Comparison of ENCODE assay signal across 18 cellular contexts in genomic region chr5:172264814-172265213, GRCh38. TPM values are rescaled to one million over a fixed set of nuclear protein-coding genes. Genes with fewer than 3 reads are reported as not detected.
A peak's percentile ranks its signal among the peaks of the same experiment; 100 is the strongest.
DNase-seq lines count a peak whose midpoint lies in the region; FAIRE-seq and TF ChIP-seq lines count a peak whose summit lies in the region.
"Had no signal": no experiment of that assay in that cellular context is flagged by ENCODE, and none has a peak within 500 bp of the region (broad histone marks: within the 10 kb centered on the region; RNA-seq: fewer than 3 reads in every experiment).

No MANE protein-coding gene starts in this region.

- no peak overlapping the region for H4K12ac ChIP-seq in trophoblast cell (ENCODE audit: low read depth, low read length)

- no peak overlapping the region for H2BK5ac ChIP-seq in trophoblast cell (ENCODE audit: low read depth, low read length, poor library complexity)

- H3K18ac ChIP-seq in trophoblast cell (ENCODE audit: low read length): no peak overlapping the region

- no peak overlapping the region for H3K27ac ChIP-seq in trophoblast cell (ENCODE audit: low read depth, low read length)
- H3K27ac ChIP-seq: 22Rv1, BLaER1, HL-60 had no signal

- peak overlapping the region in 3 of 5 experiments; percentile 8 to 44 (median 18) for H3K27ac Mint-ChIP-seq in brain

- H4K91ac ChIP-seq in trophoblast cell (ENCODE audit: low read depth, low read length): no peak overlapping the region

- no peak overlapping the region for H2AK5ac ChIP-seq in trophoblast cell (ENCODE audit: low read length)

- H2AFZ ChIP-seq in trophoblast cell (ENCODE audit: insufficient read depth, low read length, poor library complexity): no peak overlapping the region

- peak overlapping the region; percentile 76 for H3K4ac ChIP-seq in trophoblast cell (ENCODE audit: low read depth, low read length)

- DNase-seq in NCI-H1105 treated with DMSO at 0.1 percent for 48 hours (lab: John Stamatoyannopoulos, UW) (peak; percentile 20), NCI-H1105 (lab: John Stamatoyannopoulos, UW) (no peak), GM12891 (ENCODE audit: insufficient read length, low spot score) (no peak), trophoblast cell (no peak), AG08396 (ENCODE audit: low spot score) (no peak), NCI-H2081 treated with DMSO at 0.1 percent for 48 hours (lab: John Stamatoyannopoulos, UW) (no peak)
- DNase-seq: AML-193; Caco-2; CD8-positive, alpha-beta memory T cell; DND-41; GDM1; HCEC 1CT had no signal

- no peak overlapping the region for H3K4me2 ChIP-seq in trophoblast cell (ENCODE audit: low read length)
- H3K4me2 ChIP-seq: BLaER1 had no signal

- no peaks in the 10 kb centered on the region for H3K9me3 ChIP-seq in trophoblast cell (ENCODE audit: insufficient read depth, low read depth, low read length)
- H3K9me3 ChIP-seq: BLaER1, Caco-2 had no signal

- H3K4me1 Mint-ChIP-seq in brain: peaks cover 37% of the 10 kb centered on the region

- no peaks in the 10 kb centered on the region for H3K27me3 ChIP-seq in trophoblast cell (ENCODE audit: insufficient read depth, low read length)
- H3K27me3 ChIP-seq: BLaER1 had no signal

- H3K79me1 ChIP-seq in trophoblast cell (ENCODE audit: low read length): no peaks in the 10 kb centered on the region

- FAIRE-seq in GM12891 (lab: Jason Lieb, UNC): peak; percentile 58
- FAIRE-seq: GM19239 had no signal

- H3K4me1 ChIP-seq in trophoblast cell (ENCODE audit: control insufficient read depth in 1 of 2, insufficient read depth in 2 of 2, low read length in 2 of 2): peaks cover 0 to 4% of the 10 kb centered on the region in 2 experiments

- no peaks in the 10 kb centered on the region for H3K27me3 Mint-ChIP-seq in brain
- H3K27me3 Mint-ChIP-seq: CD8-positive, alpha-beta memory T cell; IgD-negative memory B cell had no signal

- peak overlapping the region in 1 of 5 experiments; percentile 11 for H3K4me3 Mint-ChIP-seq in brain
- H3K4me3 Mint-ChIP-seq: CD8-positive, alpha-beta memory T cell; IgD-negative memory B cell had no signal

- H3K36me3 ChIP-seq in trophoblast cell (ENCODE audit: control insufficient read depth in 1 of 2, insufficient read depth in 2 of 2, low read length in 2 of 2): peaks cover 0 to 6% of the 10 kb centered on the region in 2 experiments

- H3K79me2 ChIP-seq in trophoblast cell (ENCODE audit: control insufficient read depth, insufficient read depth, low read length, poor library complexity): peaks cover 4% of the 10 kb centered on the region

- TF ChIP-seq CTCF in brain (conservative IDR thresholded peaks at IDR 0.05): no peak

- H3K36me3 Mint-ChIP-seq in brain: peaks cover 95% of the 10 kb centered on the region

- H3K23ac ChIP-seq in trophoblast cell (ENCODE audit: low read length): no peak overlapping the region

- TF ChIP-seq POLR2A in GM12891 (IDR thresholded peaks at IDR 0.05; ENCODE audit: low read depth, low read length): no peak

- no peak overlapping the region for H2BK12ac ChIP-seq in trophoblast cell (ENCODE audit: low read length)

- peaks cover 10 to 48% (median 19%) of the 10 kb centered on the region in 5 experiments for H3K9me3 Mint-ChIP-seq in brain
- H3K9me3 Mint-ChIP-seq: IgD-negative memory B cell had no signal

- no peak overlapping the region for H3K4me3 ChIP-seq in trophoblast cell (ENCODE audit: low read depth, low read length)
- H3K4me3 ChIP-seq: BLaER1 had no signal

- H2BK120ac ChIP-seq in trophoblast cell (ENCODE audit: insufficient read depth, low read length, poor library complexity): no peak overlapping the region

- no peak overlapping the region for H4K8ac ChIP-seq in trophoblast cell (ENCODE audit: low read depth, low read length)

- H3K9ac ChIP-seq in trophoblast cell (ENCODE audit: low read length): no peak overlapping the region
- H3K9ac ChIP-seq: BLaER1 had no signal

- no peak overlapping the region for H3K14ac ChIP-seq in trophoblast cell (ENCODE audit: low read length)

TF ChIP-seq in GM12891, 5 proteins besides CTCF, POLR2A, EP300 and RAD21:
- TF ChIP-seq POU2F2 (IDR thresholded peaks at IDR 0.05; ENCODE audit: low read depth, low read length): no peak
- no peak for TF ChIP-seq POLR2AphosphoS5 (IDR thresholded peaks at IDR 0.05; ENCODE audit: low read depth, low read length)
- TF ChIP-seq TAF1 (IDR thresholded peaks at IDR 0.05; ENCODE audit: low read depth, low read length): no peak
- no peak for TF ChIP-seq PAX5 (IDR thresholded peaks at IDR 0.05; ENCODE audit: insufficient read depth, low read length, severe bottlenecking)

RNA-seq across cellular contexts. Expression of gene UBTD2, which starts 18.8 kb away (rescaled TPM):
- 6.5 TPM for polyA plus RNA-seq in GM12891 (2012; ENCODE audit: low read depth, missing spikeins)
- 11.3 TPM for polyA plus RNA-seq in brain (ENCODE audit: insufficient read depth, low read depth, low replicate concordance)
- polyA plus RNA-seq in trophoblast cell (2013): 30.4 and 31.5 TPM in 2 replicates
